ENCODE assay signal across 1 cellular context in the genomic region with DNA sequence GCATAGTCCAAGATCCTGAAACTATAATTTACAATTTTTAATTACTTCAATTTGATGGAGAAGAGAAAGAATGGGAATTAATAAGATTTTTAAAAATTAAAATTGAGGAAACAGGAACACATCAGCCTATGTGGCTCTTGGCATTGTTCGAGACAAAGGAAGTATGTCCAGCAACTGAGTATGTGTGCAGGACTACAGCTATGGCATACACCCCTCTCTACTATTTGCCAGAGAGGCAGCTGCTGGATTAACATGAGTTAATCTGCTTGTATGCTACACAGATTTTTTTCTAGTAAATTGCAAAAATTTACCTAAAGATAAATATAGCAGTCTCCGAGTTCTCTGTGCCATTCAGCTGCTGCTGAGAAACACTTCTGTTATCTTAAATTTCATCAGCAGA.
TF ChIP-seq lines count a peak whose summit lies in the region.

No MANE protein-coding gene starts in this region.

TF ChIP-seq in WTC11, 78 proteins besides CTCF, POLR2A, EP300 and RAD21 (continued from another document):
- TF ChIP-seq, protein P1, sequence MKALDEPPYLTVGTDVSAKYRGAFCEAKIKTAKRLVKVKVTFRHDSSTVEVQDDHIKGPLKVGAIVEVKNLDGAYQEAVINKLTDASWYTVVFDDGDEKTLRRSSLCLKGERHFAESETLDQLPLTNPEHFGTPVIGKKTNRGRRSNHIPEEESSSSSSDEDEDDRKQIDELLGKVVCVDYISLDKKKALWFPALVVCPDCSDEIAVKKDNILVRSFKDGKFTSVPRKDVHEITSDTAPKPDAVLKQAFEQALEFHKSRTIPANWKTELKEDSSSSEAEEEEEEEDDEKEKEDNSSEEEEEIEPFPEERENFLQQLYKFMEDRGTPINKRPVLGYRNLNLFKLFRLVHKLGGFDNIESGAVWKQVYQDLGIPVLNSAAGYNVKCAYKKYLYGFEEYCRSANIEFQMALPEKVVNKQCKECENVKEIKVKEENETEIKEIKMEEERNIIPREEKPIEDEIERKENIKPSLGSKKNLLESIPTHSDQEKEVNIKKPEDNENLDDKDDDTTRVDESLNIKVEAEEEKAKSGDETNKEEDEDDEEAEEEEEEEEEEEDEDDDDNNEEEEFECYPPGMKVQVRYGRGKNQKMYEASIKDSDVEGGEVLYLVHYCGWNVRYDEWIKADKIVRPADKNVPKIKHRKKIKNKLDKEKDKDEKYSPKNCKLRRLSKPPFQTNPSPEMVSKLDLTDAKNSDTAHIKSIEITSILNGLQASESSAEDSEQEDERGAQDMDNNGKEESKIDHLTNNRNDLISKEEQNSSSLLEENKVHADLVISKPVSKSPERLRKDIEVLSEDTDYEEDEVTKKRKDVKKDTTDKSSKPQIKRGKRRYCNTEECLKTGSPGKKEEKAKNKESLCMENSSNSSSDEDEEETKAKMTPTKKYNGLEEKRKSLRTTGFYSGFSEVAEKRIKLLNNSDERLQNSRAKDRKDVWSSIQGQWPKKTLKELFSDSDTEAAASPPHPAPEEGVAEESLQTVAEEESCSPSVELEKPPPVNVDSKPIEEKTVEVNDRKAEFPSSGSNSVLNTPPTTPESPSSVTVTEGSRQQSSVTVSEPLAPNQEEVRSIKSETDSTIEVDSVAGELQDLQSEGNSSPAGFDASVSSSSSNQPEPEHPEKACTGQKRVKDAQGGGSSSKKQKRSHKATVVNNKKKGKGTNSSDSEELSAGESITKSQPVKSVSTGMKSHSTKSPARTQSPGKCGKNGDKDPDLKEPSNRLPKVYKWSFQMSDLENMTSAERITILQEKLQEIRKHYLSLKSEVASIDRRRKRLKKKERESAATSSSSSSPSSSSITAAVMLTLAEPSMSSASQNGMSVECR (CRISPR knock-in tag; IDR thresholded peaks at IDR 0.05; ENCODE audit: borderline replicate concordance) = no peak
- TF ChIP-seq ELF4 (CRISPR knock-in tag; IDR thresholded peaks at IDR 0.05; ENCODE audit: low read depth) = no peak
- TF ChIP-seq CBFB (CRISPR knock-in tag; IDR thresholded peaks at IDR 0.05; ENCODE audit: low read depth) = no peak
